22 cellular contexts compared by ENCODE assay signal in genomic region chr7:127690806-127691205, GRCh38. TPM values are rescaled to one million over a fixed set of nuclear protein-coding genes. Genes with fewer than 3 reads are reported as not detected.
A peak's percentile ranks its signal among the peaks of the same experiment; 100 is the strongest.
DNase-seq lines count a peak whose midpoint lies in the region; ATAC-seq lines count a peak whose summit lies in the region.
"Had no signal": no experiment of that assay in that cellular context is flagged by ENCODE, and none has a peak within 500 bp of the region (broad histone marks: within the 10 kb centered on the region; RNA-seq: fewer than 3 reads in every experiment).

No MANE protein-coding gene starts in this region.

- DNase-seq in NCI-H82 (lab: John Stamatoyannopoulos, UW) = peak; percentile 75
- DNase-seq in NCI-H82 treated with DMSO at 0.1 percent for 48 hours (lab: John Stamatoyannopoulos, UW; ENCODE audit: unreplicated experiment) = no peak
- DNase-seq in NCI-H524 treated with DMSO at 0.1 percent for 48 hours (lab: John Stamatoyannopoulos, UW) = peak; percentile 91
- DNase-seq in myocyte (ENCODE audit: low read depth) = peak; percentile 36
- DNase-seq in globus pallidus (ENCODE audit: low spot score) = no peak
- no peak for DNase-seq in DMS114 treated with DMSO at 0.1 percent for 48 hours (lab: John Stamatoyannopoulos, UW; ENCODE audit: unreplicated experiment)
- DNase-seq: CD4-positive, alpha-beta T cell; DMS153; DND-41; GM23248; H9; HFFc6; Karpas-422; NCI-H1105; NCI-H1436 treated with DMSO at 0.1 percent for 48 hours; NCI-H187 treated with DMSO at 0.1 percent for 48 hours; NCI-H2227 treated with DMSO at 0.1 percent for 48 hours; PC-3; SK-N-SH; SW 1271 had no signal

- no peak for ATAC-seq in GM21381 (IDR thresholded peaks at IDR 0.05; ENCODE audit: unreplicated experiment)
- ATAC-seq: HepG2, PC-3 had no signal

RNA-seq across cellular contexts. Expression of gene SND1, which starts 38.8 kb away (rescaled TPM):
- total RNA-seq in myocyte = 177 and 218 TPM in 2 replicates
- polyA plus RNA-seq in myocyte (2012) = 219 TPM

Comparison
In these comparisons a context has a peak if more than half of its experiments do, and no peak if none do; other contexts are left out.
1. DNase-seq: peak in NCI-H82 (single experiment), NCI-H524 treated with DMSO at 0.1 percent for 48 hours (single experiment) and myocyte (single experiment); none in NCI-H82 treated with DMSO at 0.1 percent for 48 hours (single experiment), globus pallidus (single experiment) and DMS114 treated with DMSO at 0.1 percent for 48 hours (single experiment).